13 cellular contexts compared by ENCODE assay signal in the genomic region with DNA sequence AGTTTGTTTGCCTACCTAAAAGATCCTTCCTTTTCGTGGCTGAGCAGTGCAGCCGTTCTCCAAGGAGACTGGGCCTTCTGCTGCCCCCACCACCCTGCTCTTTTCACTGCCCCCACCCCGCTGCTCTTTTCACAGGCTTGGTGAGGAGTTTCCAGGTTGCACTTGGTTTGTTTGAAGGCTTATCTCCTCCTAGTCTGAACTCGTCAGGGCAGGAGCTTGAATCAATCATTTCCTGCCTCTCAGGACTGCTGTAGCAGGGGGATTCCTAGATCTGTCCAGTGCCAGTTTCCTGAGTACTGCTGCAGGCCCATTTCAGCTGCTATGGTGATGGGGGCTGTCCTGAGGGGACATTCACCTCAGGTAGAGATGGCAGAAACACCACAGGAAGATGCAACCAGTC. TPM values are rescaled to one million over a fixed set of nuclear protein-coding genes. Genes with fewer than 3 reads are reported as not detected.
DNase-seq lines count a peak whose midpoint lies in the region; ATAC-seq and TF ChIP-seq lines count a peak whose summit lies in the region.
"Had no signal": no experiment of that assay in that cellular context is flagged by ENCODE, and none has a peak within 500 bp of the region (broad histone marks: within the 10 kb centered on the region; RNA-seq: fewer than 3 reads in every experiment).

No MANE protein-coding gene starts in this region.

- POLR2A ChIA-PET in HEK293 (lab: Yijun Ruan, JAX) = interaction anchor here (1.1 to 2.0 kb wide), 2 partner anchors 10 to 13 kb away, joined by 4 to 8 read pairs; partner anchors contain the start of gene MED15

- in situ Hi-C loops in KBM-7 (cut with MboI; ENCODE audit: low pct_unique_long_range_greater_than_20kb, low sequenced_read_pairs) = loop anchor here (25.0 kb wide), 1 partner anchor 95 kb away; no protein-coding TSS in a partner anchor

- no peak for ATAC-seq in activated CD4-positive, CD25-positive, alpha-beta regulatory T cell treated with anti-CD3 and anti-CD28 coated beads, Interleukin-2, amount 50 U/mL, for 24 hours
- no peak for ATAC-seq in GM18868 (IDR thresholded peaks at IDR 0.05; ENCODE audit: unreplicated experiment)
- ATAC-seq: left lobe of liver had no signal

- H3K36me3 ChIP-seq in HEK293 (ENCODE audit: control insufficient read depth in 2 of 2, insufficient read depth in 1 of 2, low read length in 2 of 2) = peaks cover 9 to 68% of the 10 kb centered on the region in 2 experiments; a peak in 2 of 3 replicates
- H3K36me3 ChIP-seq in thyroid gland = no peaks in the 10 kb centered on the region

- TF ChIP-seq CTCF in CD14-positive monocyte (IDR thresholded peaks at IDR 0.05) = no peak
- TF ChIP-seq CTCF in HEK293 (tag by site-specific recombination; IDR thresholded peaks at IDR 0.05) = no peak
- TF ChIP-seq CTCF in brain (conservative IDR thresholded peaks at IDR 0.05) = no peak
- TF ChIP-seq CTCF in thyroid gland (IDR thresholded peaks at IDR 0.05) = no peak

- DNase-seq in CD14-positive monocyte (ENCODE audit: low spot score) (no peak), kidney tubule cell (ENCODE audit: low spot score) (peak; percentile 35), KBM-7 (no peak), thyroid gland (no peak)
- DNase-seq: head of caudate nucleus, naive B cell, NCI-H2029, NCI-H526 had no signal

- no peak overlapping the region for H3K4me3 ChIP-seq in HEK293 (ENCODE audit: low read depth, low read length)
- no peak overlapping the region for H3K4me3 ChIP-seq in thyroid gland (replicated peaks in 1 of 3)

- no peaks in the 10 kb centered on the region for H3K27me3 Mint-ChIP-seq in CD14-positive monocyte (ENCODE audit: low read depth in 3 of 3)
- H3K27me3 Mint-ChIP-seq in brain = no peaks in the 10 kb centered on the region
- H3K27me3 Mint-ChIP-seq: naive B cell had no signal

- intact Hi-C loops in CD14-positive monocyte (cut with micrococcal nuclease) (no loop called here), thyroid gland (cut with DNase I) (no loop called here)

- H3K27ac ChIP-seq in HEK293 (ENCODE audit: extremely low read depth, low read depth, low read length) (no peak overlapping the region), thyroid gland (no peak overlapping the region)

- H3K36me3 Mint-ChIP-seq in CD14-positive monocyte = peaks cover 48 to 73% of the 10 kb centered on the region in 2 donors
- peaks cover 58% of the 10 kb centered on the region for H3K36me3 Mint-ChIP-seq in brain
- H3K36me3 Mint-ChIP-seq: naive B cell had no signal

- H3K9me3 ChIP-seq in HEK293 (ENCODE audit: control insufficient read depth, insufficient read depth, low read depth, low read length) (no peaks in the 10 kb centered on the region), thyroid gland (no peaks in the 10 kb centered on the region)

- WGBS in thyroid gland, 2 donors = 52 to 61% methylated on average over 4 of the region's 4 CpGs

- H3K9me3 Mint-ChIP-seq in CD14-positive monocyte (no peaks in the 10 kb centered on the region), brain (no peaks in the 10 kb centered on the region)
- H3K9me3 Mint-ChIP-seq: naive B cell had no signal

- CTCF ChIA-PET in HEK293 (lab: Yijun Ruan, JAX) = no interaction called here

- H3K4me1 ChIP-seq in HEK293 (ENCODE audit: control insufficient read depth, insufficient read depth, low read length) = no peaks in the 10 kb centered on the region
- peaks cover 0 to 16% of the 10 kb centered on the region in 2 donors for H3K4me1 ChIP-seq in thyroid gland

- H3K27me3 ChIP-seq in thyroid gland = no peaks in the 10 kb centered on the region

- H3K27ac Mint-ChIP-seq in CD14-positive monocyte (peak overlapping the region in 6 of 7 donors; percentile 0 to 74 (median 30)), brain (peak overlapping the region in 3 of 5 experiments; percentile 42 to 85 (median 72))

- peaks cover 18% of the 10 kb centered on the region for H3K4me1 Mint-ChIP-seq in CD14-positive monocyte
- H3K4me1 Mint-ChIP-seq in brain = peaks cover 26% of the 10 kb centered on the region

- H3K4me3 Mint-ChIP-seq in CD14-positive monocyte = no peak overlapping the region
- no peak overlapping the region for H3K4me3 Mint-ChIP-seq in brain
- H3K4me3 Mint-ChIP-seq: naive B cell had no signal

- no peak for TF ChIP-seq POLR2A in thyroid gland (IDR thresholded peaks at IDR 0.05)

TF ChIP-seq in HEK293, 187 proteins besides CTCF, POLR2A, EP300 and RAD21:
- TF ChIP-seq ZNF768 (tag by site-specific recombination; IDR thresholded peaks at IDR 0.05) = no peak
- no peak for TF ChIP-seq ZNF146 (tag by site-specific recombination; IDR thresholded peaks at IDR 0.05)
- TF ChIP-seq FEZF1 (tag by site-specific recombination; IDR thresholded peaks at IDR 0.05) = peak; percentile 81

RNA-seq across cellular contexts. Expression of gene MED15, which starts 10.0 kb away (rescaled TPM):
- polyA plus RNA-seq in CD14-positive monocyte = 10 to 100 TPM; 10.0 to 17.8 TPM
- polyA plus RNA-seq in brain (ENCODE audit: insufficient read depth, low read depth, low replicate concordance) = 50.1 TPM
- total RNA-seq in thyroid gland = 10 to 100 TPM; 33.6 to 65.1 (median 36.1) TPM

RNA-seq across cellular contexts. Expression of gene KLHL22, which starts 21.8 kb away (rescaled TPM):
- polyA plus RNA-seq in CD14-positive monocyte (1 to 10 TPM; 7.8 to 9.2 TPM), brain (ENCODE audit: insufficient read depth, low read depth, low replicate concordance) (37.0 TPM)
- 10 to 100 TPM; 38.0 to 76.9 (median 61.0) TPM for total RNA-seq in thyroid gland
